Comparison of ENCODE assay signal across 25 cellular contexts in the genomic region with DNA sequence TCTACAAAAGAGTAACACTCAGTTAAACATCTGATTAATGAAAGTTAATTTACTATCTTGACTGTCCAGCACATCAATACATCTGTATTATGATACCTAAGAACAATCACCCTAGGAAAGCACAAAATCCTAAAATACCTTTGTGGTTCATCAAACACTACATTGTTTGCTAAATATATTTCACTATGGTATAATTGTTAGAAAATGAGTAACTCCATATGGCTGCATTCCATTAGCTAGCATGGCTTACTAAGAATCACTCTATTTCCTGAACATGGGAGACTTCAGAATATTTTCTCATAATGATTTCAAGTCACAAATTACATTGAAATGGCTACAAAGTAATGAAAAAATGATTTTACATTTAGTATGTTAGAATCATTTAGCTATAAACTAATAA. TPM values are rescaled to one million over a fixed set of nuclear protein-coding genes. Genes with fewer than 3 reads are reported as not detected.
DNase-seq lines count a peak whose midpoint lies in the region; ATAC-seq and TF ChIP-seq lines count a peak whose summit lies in the region.
"Had no signal": no experiment of that assay in that cellular context is flagged by ENCODE, and none has a peak within 500 bp of the region (broad histone marks: within the 10 kb centered on the region; RNA-seq: fewer than 3 reads in every experiment).

No MANE protein-coding gene starts in this region.

- H3K9me3 ChIP-seq in thyroid gland, result no peaks in the 10 kb centered on the region
- H3K9me3 ChIP-seq: gastrocnemius medialis had no signal

- H3K4me3 Mint-ChIP-seq in HFFc6 (no peak overlapping the region), Calu3 (ENCODE audit: low read depth, unreplicated experiment) (no peak overlapping the region)
- H3K4me3 Mint-ChIP-seq: CD4-positive, CD25-positive, alpha-beta regulatory T cell; central memory CD8-positive, alpha-beta T cell; endodermal cell; nephron; stimulated activated naive CD8-positive, alpha-beta T cell treated with anti-CD3 and anti-CD28 coated beads, Interleukin-15, Interleukin-2, amounts not matched to agents 100 ng/mL and 50 ng/mL, for 24 hours; T-cell had no signal

- no peaks in the 10 kb centered on the region for H3K27me3 ChIP-seq in brain microvascular endothelial cell (replicated peaks)
- no peaks in the 10 kb centered on the region for H3K27me3 ChIP-seq in thyroid gland
- H3K27me3 ChIP-seq: gastrocnemius medialis had no signal

- peak overlapping the region; percentile 26 for H3K27ac ChIP-seq in brain microvascular endothelial cell
- H3K27ac ChIP-seq in thyroid gland, result no peak overlapping the region
- H3K27ac ChIP-seq: gastrocnemius medialis had no signal

- peaks cover 19% of the 10 kb centered on the region for H3K4me1 Mint-ChIP-seq in HFFc6 (ENCODE audit: low read depth)
- no peaks in the 10 kb centered on the region for H3K4me1 Mint-ChIP-seq in Calu3 (ENCODE audit: low read depth, unreplicated experiment)
- H3K4me1 Mint-ChIP-seq: central memory CD8-positive, alpha-beta T cell; endodermal cell; nephron had no signal

- H3K4me3 ChIP-seq in brain microvascular endothelial cell (ENCODE audit: low read depth, low read length) (no peak overlapping the region), fibroblast of the aortic adventitia (ENCODE audit: low read depth, low read length) (no peak overlapping the region), thyroid gland (replicated peaks in 1 of 3) (no peak overlapping the region)
- H3K4me3 ChIP-seq: gastrocnemius medialis had no signal

- in situ Hi-C loops in brain microvascular endothelial cell (cut with HindIII; ENCODE audit: low pct_ligation_motif_present, low sequenced_read_pairs), result no loop called here

- TF ChIP-seq POLR2A in thyroid gland (IDR thresholded peaks at IDR 0.05), result no peak

- H3K27me3 Mint-ChIP-seq in HFFc6 (ENCODE audit: insufficient read depth), result no peaks in the 10 kb centered on the region
- no peaks in the 10 kb centered on the region for H3K27me3 Mint-ChIP-seq in Calu3 (ENCODE audit: unreplicated experiment)
- H3K27me3 Mint-ChIP-seq: CD4-positive, CD25-positive, alpha-beta regulatory T cell; central memory CD8-positive, alpha-beta T cell; stimulated activated naive CD8-positive, alpha-beta T cell treated with anti-CD3 and anti-CD28 coated beads, Interleukin-15, Interleukin-2, amounts not matched to agents 100 ng/mL and 50 ng/mL, for 24 hours; T-cell had no signal

- BruUV-seq in Calu3 (replicated peaks; lab: Mats Ljungman, UMichigan), result no TSS peak

- no peak for ATAC-seq in left cardiac atrium
- ATAC-seq: gastrocnemius medialis, left colon, T-cell had no signal

- peaks cover 22% of the 10 kb centered on the region for H3K36me3 Mint-ChIP-seq in HFFc6 (ENCODE audit: low read depth)
- H3K36me3 Mint-ChIP-seq in Calu3 (ENCODE audit: insufficient read depth, unreplicated experiment), result no peaks in the 10 kb centered on the region

- peak; percentile 6 for DNase-seq in A172 (ENCODE audit: low spot score)
- DNase-seq in HFFc6, result peak; percentile 31
- no peak for DNase-seq in brain microvascular endothelial cell
- peak; percentile 61 for DNase-seq in fibroblast of the aortic adventitia (ENCODE audit: low read depth)
- DNase-seq in left cardiac atrium, result no peak
- no peak for DNase-seq in NCI-H146 treated with DMSO at 0.1 percent for 48 hours (lab: John Stamatoyannopoulos, UW; ENCODE audit: unreplicated experiment)
- no peak for DNase-seq in Calu3
- DNase-seq in thyroid gland, result no peak
- DNase-seq: 8988T; activated CD4-positive, alpha-beta T cell treated with anti-CD3 and anti-CD28 coated beads for 4 hours; CD4-positive, CD25-positive, alpha-beta regulatory T cell; endodermal cell; gastrocnemius medialis; Karpas-422; left colon; NCI-H1092 treated with DMSO at 0.1 percent for 48 hours; NCI-H2107; NCI-H524 treated with DMSO at 0.1 percent for 48 hours; SHP77; stimulated activated CD4-positive, alpha-beta T cell treated with anti-CD3 and anti-CD28 coated beads, Interleukin-2, amount 100 ng/mL, for 48 hours; T-cell had no signal

- H3K9me3 Mint-ChIP-seq in HFFc6 (no peaks in the 10 kb centered on the region), Calu3 (ENCODE audit: low read depth, unreplicated experiment) (no peaks in the 10 kb centered on the region)
- H3K9me3 Mint-ChIP-seq: activated T-helper 2 cell treated with anti-CD3 and anti-CD28 coated beads, Interferon-gamma antibody, Interleukin-2, Interleukin-4, amounts not matched to agents 10 μg/mL and 5 μg/mL and 100 μg/mL, durations not matched to agents 14 hours and 24 hours and 36 hours; CD4-positive, CD25-positive, alpha-beta regulatory T cell; central memory CD8-positive, alpha-beta T cell; endodermal cell; nephron; stimulated activated naive CD8-positive, alpha-beta T cell treated with anti-CD3 and anti-CD28 coated beads, Interleukin-15, Interleukin-2, amounts not matched to agents 100 ng/mL and 50 ng/mL, for 24 hours; T-cell had no signal

- TF ChIP-seq CTCF in HFFc6 (IDR thresholded peaks at IDR 0.05), result no peak
- TF ChIP-seq CTCF in brain microvascular endothelial cell (IDR thresholded peaks at IDR 0.05; ENCODE audit: low read depth, low read length, missing control alignments), result no peak
- no peak for TF ChIP-seq CTCF in fibroblast of the aortic adventitia (IDR thresholded peaks at IDR 0.05; ENCODE audit: insufficient read depth, low read length)
- no peak for TF ChIP-seq CTCF in Calu3 (IDR thresholded peaks at IDR 0.05; ENCODE audit: unreplicated experiment)
- TF ChIP-seq CTCF in thyroid gland (IDR thresholded peaks at IDR 0.05), result no peak

- peaks cover 5% of the 10 kb centered on the region for H3K36me3 ChIP-seq in brain microvascular endothelial cell (replicated peaks)
- peaks cover 7 to 20% of the 10 kb centered on the region in 2 donors for H3K36me3 ChIP-seq in thyroid gland

- CTCF ChIA-PET in Calu3 (lab: Charles Lee), result no interaction called here

- no peaks in the 10 kb centered on the region for H3K4me1 ChIP-seq in thyroid gland
- H3K4me1 ChIP-seq: gastrocnemius medialis had no signal

- intact Hi-C loops in left cardiac atrium (cut with DNase I) (no loop called here), Calu3 (cut with micrococcal nuclease; ENCODE audit: unreplicated experiment) (no loop called here), thyroid gland (cut with DNase I) (no loop called here)

- no peak overlapping the region; the same call in 1 of the 2 replicates for H3K27ac Mint-ChIP-seq in HFFc6
- no peak overlapping the region for H3K27ac Mint-ChIP-seq in Calu3 (ENCODE audit: unreplicated experiment)
- H3K27ac Mint-ChIP-seq: activated T-helper 2 cell treated with anti-CD3 and anti-CD28 coated beads, Interferon-gamma antibody, Interleukin-2, Interleukin-4, amounts not matched to agents 10 μg/mL and 5 μg/mL and 100 μg/mL, durations not matched to agents 14 hours and 24 hours and 36 hours; endodermal cell; nephron; stimulated activated naive CD8-positive, alpha-beta T cell treated with anti-CD3 and anti-CD28 coated beads, Interleukin-15, Interleukin-2, amounts not matched to agents 100 ng/mL and 50 ng/mL, for 24 hours; T-cell had no signal

RNA-seq across cellular contexts. Expression of a gene that starts 12.5 kb away (rescaled TPM):
- total RNA-seq in A172 (2014; rRNA removed; shearing (Covaris generic)), result 32.7 and 39.9 TPM in 2 replicates
- total RNA-seq in HFFc6 (2021; fragmentation: NEBNext Ultra II Directional; extraction: Animal tissue kit (Norgen Biotek cat#: 25700)), result 10 to 100 TPM; 12.7 to 21.1 (median 14.7) TPM
- total RNA-seq in fibroblast of the aortic adventitia (ENCODE audit: low replicate concordance) (16.7 and 22.6 TPM in 2 replicates), left cardiac atrium (10 to 100 TPM; 16.6 to 23.9 TPM), Calu3 (2022) (16.9 and 27.2 TPM in 2 replicates), thyroid gland (10 to 100 TPM; 25.2 to 31.7 (median 27.1) TPM)

RNA-seq across cellular contexts. Expression of a gene that starts 12.7 kb away (rescaled TPM):
- total RNA-seq in A172 (2014; rRNA removed; shearing (Covaris generic)), result 6.2 TPM in 2 replicates
- 1 to 10 TPM; 1.7 to 2.5 (median 2.1) TPM for total RNA-seq in HFFc6 (2021; fragmentation: NEBNext Ultra II Directional; extraction: Animal tissue kit (Norgen Biotek cat#: 25700))
- total RNA-seq in fibroblast of the aortic adventitia (ENCODE audit: low replicate concordance) (8.1 and 9.2 TPM in 2 replicates), left cardiac atrium (1 to 10 TPM; 4.9 to 5.6 TPM), Calu3 (2022) (2.6 and 2.9 TPM in 2 replicates), thyroid gland (10 to 100 TPM in 2 of 4 donors, 1 to 10 TPM in 2; 9.4 to 13.4 (median 11.4) TPM)

Comparison
In these comparisons a context has a peak if more than half of its experiments do, and no peak if none do; other contexts are left out.
1. DNase-seq: peak in A172 (single experiment), HFFc6 (single experiment) and fibroblast of the aortic adventitia (single experiment); none in brain microvascular endothelial cell (single experiment), left cardiac atrium (single experiment), NCI-H146 treated with DMSO at 0.1 percent for 48 hours (single experiment), Calu3 (single experiment) and thyroid gland (0 of 2).